Comparison of ENCODE assay signal across 22 cellular contexts in genomic region chr1:109832935-109833334, GRCh38.
DNase-seq lines count a peak whose midpoint lies in the region; ATAC-seq, FAIRE-seq and TF ChIP-seq lines count a peak whose summit lies in the region.
"Had no signal": no experiment of that assay in that cellular context is flagged by ENCODE, and none has a peak within 500 bp of the region (broad histone marks: within the 10 kb centered on the region; RNA-seq: fewer than 3 reads in every experiment).

No MANE protein-coding gene starts in this region.

- H3K9ac ChIP-seq in HUES6 (ENCODE audit: low read length) (peak overlapping the region; percentile 67), H1 (replicated peaks in 1 of 4; ENCODE audit: extremely low read depth in 1 of 4, low read depth in 3 of 4, low read length in 3 of 4) (no peak overlapping the region), iPS-18a (ENCODE audit: low read length) (peak overlapping the region; percentile 43)

- POLR2A ChIA-PET in H1 (lab: Charles Lee; ENCODE audit: partially characterized antibody), result no interaction called here

- no peak overlapping the region for H2BK12ac ChIP-seq in H1 (ENCODE audit: low read depth, low read length)

- FAIRE-seq in H1 (lab: Jason Lieb, UNC) (no peak), frontal cortex (lab: Jason Lieb, UNC) (no peak)

- H3K23me2 ChIP-seq in H1 (ENCODE audit: low read depth, low read length), result no peaks in the 10 kb centered on the region

- no peak overlapping the region for H3K14ac ChIP-seq in H1 (ENCODE audit: insufficient read length)

- H3K9me3 ChIP-seq in HUES6 (ENCODE audit: control insufficient read depth, insufficient read depth, low read depth, low read length) (peaks cover 16% of the 10 kb centered on the region), H1 (ENCODE audit: insufficient read depth in 2 of 2, low read depth in 1 of 2, low read length in 1 of 2) (peaks cover 16 to 18% of the 10 kb centered on the region in 2 experiments), iPS-18a (ENCODE audit: control insufficient read depth, low read depth, low read length) (peaks cover 3% of the 10 kb centered on the region)
- H3K9me3 ChIP-seq: MG63 had no signal

- H2AK5ac ChIP-seq in H1 (ENCODE audit: low read depth, low read length), result no peak overlapping the region

- H3K56ac ChIP-seq in H1 (replicated peaks; ENCODE audit: insufficient read length, low read depth, low read length), result no peak overlapping the region

- TF ChIP-seq POLR2A in H1 (IDR thresholded peaks at IDR 0.05; ENCODE audit: control extremely low read depth in 1 of 2, low read depth in 2 of 2, low read length in 2 of 2), result no peak

- no peak overlapping the region for H2BK20ac ChIP-seq in H1 (ENCODE audit: low read length)

- TF ChIP-seq RAD21 in H1 (IDR thresholded peaks at IDR 0.05 in 1 of 2, conservative IDR thresholded peaks at IDR 0.05 in 1 of 2; ENCODE audit: low read depth in 2 of 2, low read length in 2 of 2), result no peak

- H3K27me3 ChIP-seq in HUES6 (ENCODE audit: control insufficient read depth, insufficient read depth, low read length) (no peaks in the 10 kb centered on the region), H1 (replicated peaks in 1 of 4; ENCODE audit: control insufficient read depth in 3 of 4, extremely low read depth in 1 of 4, insufficient read depth in 3 of 4, low read length in 3 of 4) (no peaks in the 10 kb centered on the region), iPS-18a (ENCODE audit: control insufficient read depth, insufficient read depth, low read length) (no peaks in the 10 kb centered on the region)
- H3K27me3 ChIP-seq: MG63 had no signal

- H3K36me3 ChIP-seq in HUES6 (ENCODE audit: control insufficient read depth, insufficient read depth, low read length) (no peaks in the 10 kb centered on the region), H1 (ENCODE audit: control insufficient read depth in 2 of 4, insufficient read depth in 4 of 4, low read length in 3 of 4) (no peaks in the 10 kb centered on the region; a peak in 1 of 8 replicates), iPS-18a (ENCODE audit: control insufficient read depth, low read depth, low read length) (no peaks in the 10 kb centered on the region)
- H3K36me3 ChIP-seq: MG63 had no signal

- H3K4me2 ChIP-seq in H1 (ENCODE audit: insufficient read depth in 1 of 2, low read depth in 2 of 2, low read length in 2 of 2), result peak overlapping the region; percentile 2 to 40; a peak in 2 of 4 replicates

- no peak overlapping the region for H2BK15ac ChIP-seq in H1 (ENCODE audit: low read length)

- no peak overlapping the region for H4K8ac ChIP-seq in H1 (ENCODE audit: extremely low read depth, insufficient read depth, low read length)

- DNase-seq in H1 (ENCODE audit: low read depth in 1 of 2, low spot score in 2 of 2) (peak; percentile 15 to 45), activated T-cell treated with anti-CD3 and anti-CD28 coated beads for 4 hours (no peak), frontal cortex (ENCODE audit: low spot score in 2 of 2) (no peak), SHP77 treated with DMSO at 0.1 percent for 48 hours (lab: John Stamatoyannopoulos, UW) (no peak)
- DNase-seq: CD4-positive, CD25-positive, alpha-beta regulatory T cell; EL; GOT3; Kasumi-1; MG63; NCI-H1048; NCI-H1417 treated with DMSO at 0.1 percent for 48 hours; NCI-H187 treated with DMSO at 0.1 percent for 48 hours; NCI-H2107; NCI-H446 treated with DMSO at 0.1 percent for 48 hours; NCI-H526 treated with DMSO at 0.1 percent for 48 hours; PC-3; RPMI8226; SHP77 had no signal

- H3K23ac ChIP-seq in H1 (ENCODE audit: insufficient read length), result no peak overlapping the region

- TF ChIP-seq CTCF in H1 (IDR thresholded peaks at IDR 0.05; ENCODE audit: control extremely low read depth in 1 of 3, insufficient read depth in 1 of 3, low read depth in 1 of 3, low read length in 3 of 3), result no peak

- no peak overlapping the region for H2BK5ac ChIP-seq in H1 (ENCODE audit: low read depth, low read length)

- H3K79me2 ChIP-seq in H1 (ENCODE audit: control insufficient read depth in 1 of 2, insufficient read depth in 2 of 2, low read length in 2 of 2), result no peaks in the 10 kb centered on the region

- no peak overlapping the region for H4K5ac ChIP-seq in H1 (ENCODE audit: insufficient read length, low read depth, low read length)

- H3K4ac ChIP-seq in H1 (replicated peaks; ENCODE audit: insufficient read length, low read depth, low read length), result no peak overlapping the region

- no peaks in the 10 kb centered on the region for H4K20me1 ChIP-seq in H1 (replicated peaks in 1 of 2; ENCODE audit: control insufficient read depth in 1 of 2, insufficient read depth in 2 of 2, low read length in 2 of 2)

- H2BK120ac ChIP-seq in H1 (replicated peaks; ENCODE audit: low read depth, low read length), result no peak overlapping the region

- H3K79me1 ChIP-seq in H1 (ENCODE audit: low read depth, low read length), result no peaks in the 10 kb centered on the region

- no peak overlapping the region for H3K18ac ChIP-seq in H1 (ENCODE audit: extremely low read depth, low read length)

- H3K4me1 ChIP-seq in HUES6 (ENCODE audit: control insufficient read depth, insufficient read depth, low read length) (peaks cover 38% of the 10 kb centered on the region), H1 (replicated peaks in 1 of 4; ENCODE audit: control insufficient read depth in 3 of 4, insufficient read depth in 4 of 4, low read length in 3 of 4) (peaks cover 0 to 9% (median 4%) of the 10 kb centered on the region in 4 experiments; a peak in 3 of 7 replicates), iPS-18a (ENCODE audit: control insufficient read depth, low read depth, low read length) (peaks cover 42% of the 10 kb centered on the region)

- 24% methylated on average over 5 of the region's 5 CpGs; no CpG with 5 or more reads in 1 of the 2 experiments for WGBS in H1 (ENCODE audit: extremely low coverage in 1 of 2, insufficient coverage in 1 of 2, insufficient read length in 1 of 2, insufficient replicate concordance in 2 of 2, low coverage in 1 of 2, low lambda C conversion rate in 2 of 2, missing lambda C conversion rate in 1 of 2), 2 experiments

- H2AFZ ChIP-seq in H1 (ENCODE audit: low read length), result peak overlapping the region; percentile 35; the same call in 1 of the 2 replicates

- no peak for ATAC-seq in GM21526 (IDR thresholded peaks at IDR 0.05; ENCODE audit: low FRiP score, unreplicated experiment)
- ATAC-seq: PC-3 had no signal

- CTCF ChIA-PET in H1 (lab: Charles Lee; ENCODE audit: partially characterized antibody), result interaction anchor here (0.9 to 2.3 kb wide), 6 partner anchors 13 to 151 kb away, joined by 3 to 8 read pairs (median 4); partner anchors contain the start of gene AHCYL1

- no peak overlapping the region for H4K91ac ChIP-seq in H1 (replicated peaks; ENCODE audit: insufficient read length, low read length)

- no peak for TF ChIP-seq EP300 in H1 (IDR thresholded peaks at IDR 0.05; ENCODE audit: borderline replicate concordance in 1 of 2, low read depth in 2 of 2, low read length in 2 of 2)

- H3K27ac ChIP-seq in HUES6 (ENCODE audit: low read depth, low read length), result peak overlapping the region; percentile 79
- no peak overlapping the region for H3K27ac ChIP-seq in H1 (ENCODE audit: low read depth, low read length)
- peak overlapping the region; percentile 59 for H3K27ac ChIP-seq in iPS-18a (ENCODE audit: low read length)
- H3K27ac ChIP-seq: SK-N-MC had no signal

- H3K4me3 ChIP-seq in HUES6 (ENCODE audit: low read depth, low read length), result peak overlapping the region; percentile 51
- peak overlapping the region in 1 of 4 experiments; percentile 39; a peak in 2 of 8 replicates for H3K4me3 ChIP-seq in H1 (ENCODE audit: extremely low read depth in 1 of 4, insufficient read depth in 2 of 4, low read depth in 3 of 4, low read length in 4 of 4)
- H3K4me3 ChIP-seq in iPS-18a (ENCODE audit: low read length), result peak overlapping the region; percentile 64
- H3K4me3 ChIP-seq: MG63, SK-N-MC had no signal

TF ChIP-seq in H1, 55 proteins besides CTCF, POLR2A, EP300 and RAD21:
- TF ChIP-seq USF2 (IDR thresholded peaks at IDR 0.05; ENCODE audit: low read length) (no peak), JUND (IDR thresholded peaks at IDR 0.05; ENCODE audit: low read length) (0 out of 2 replicates have a peak, but pooled peaks have one; percentile 18), GABPA (IDR thresholded peaks at IDR 0.05; ENCODE audit: borderline replicate concordance, insufficient read depth, low read length) (no peak)

Comparison
In these comparisons a context has a peak if more than half of its experiments do, and no peak if none do; other contexts are left out.
1. H3K9ac ChIP-seq: peak in HUES6 (single experiment) and iPS-18a (single experiment); none in H1 (0 of 4).
2. DNase-seq: peak in H1 (2 of 2); none in activated T-cell treated with anti-CD3 and anti-CD28 coated beads for 4 hours (single experiment), frontal cortex (0 of 2) and SHP77 treated with DMSO at 0.1 percent for 48 hours (single experiment).